Comparison of ENCODE assay signal across 8 cellular contexts in genomic region chr18:61581578-61582204, GRCh38.
DNase-seq lines count a peak whose midpoint lies in the region; ATAC-seq and TF ChIP-seq lines count a peak whose summit lies in the region.

No MANE protein-coding gene starts in this region.

- DNase-seq in DMS153 treated with DMSO at 0.1 percent for 48 hours (lab: John Stamatoyannopoulos, UW; ENCODE audit: unreplicated experiment) (peak; percentile 37), KBM-7 (peak; percentile 89), SK-N-DZ (ENCODE audit: low spot score) (peak; percentile 70), Right ventricle myocardium inferior (ENCODE audit: missing footprints) (peak; percentile 85), osteocyte (ENCODE audit: extremely low spot score, unreplicated experiment) (peak; percentile 93), tibial artery (peak; percentile 65 to 86)
- peak; percentile 62 for DNase-seq in activated naive CD4-positive, alpha-beta T cell treated with anti-CD3 and anti-CD28 coated beads, Interleukin-2, amount 50 U/mL, for 16 hours

- intact Hi-C loops in Right ventricle myocardium inferior (cut with DNase I) (loop anchor here (2.0 to 10.0 kb wide), 4 partner anchors 25 to 313 kb away; no protein-coding TSS in a partner anchor), tibial artery (cut with DNase I; ENCODE audit: low total_unique reads) (loop anchor here (10.0 kb wide), 1 partner anchor 313 kb away; the partner anchor contains the start of gene RNF152)

- peak overlapping the region; percentile 45 to 52 for H3K4me3 ChIP-seq in tibial artery

- peak overlapping the region; percentile 62 for H3K27ac Mint-ChIP-seq in osteocyte (ENCODE audit: unreplicated experiment)

- no peaks in the 10 kb centered on the region for H3K9me3 ChIP-seq in tibial artery

- in situ Hi-C loops in KBM-7 (cut with MboI; ENCODE audit: low pct_unique_long_range_greater_than_20kb, low sequenced_read_pairs) = no loop called here

- H3K27ac ChIP-seq in tibial artery = peak overlapping the region; percentile 56 to 60

- H3K4me1 ChIP-seq in tibial artery = peaks cover 0 to 38% (median 10%) of the 10 kb centered on the region in 4 donors

- no peaks in the 10 kb centered on the region for H3K9me3 Mint-ChIP-seq in osteocyte (ENCODE audit: unreplicated experiment)

- H3K36me3 Mint-ChIP-seq in osteocyte (ENCODE audit: unreplicated experiment) = no peaks in the 10 kb centered on the region

- peak; percentile 97 for ATAC-seq in GM21529 (IDR thresholded peaks at IDR 0.05; ENCODE audit: unreplicated experiment)
- ATAC-seq in Right ventricle myocardium inferior = peak; percentile 86

- no peaks in the 10 kb centered on the region for H3K27me3 Mint-ChIP-seq in osteocyte (ENCODE audit: unreplicated experiment)

- peak; percentile 99 for TF ChIP-seq CTCF in osteocyte (IDR thresholded peaks at IDR 0.05)
- TF ChIP-seq CTCF in tibial artery (IDR thresholded peaks at IDR 0.05) = peak; percentile 96 to 99

- H3K4me1 Mint-ChIP-seq in osteocyte (ENCODE audit: unreplicated experiment) = peaks cover 19% of the 10 kb centered on the region

- no peaks in the 10 kb centered on the region for H3K27me3 ChIP-seq in tibial artery

- H3K36me3 ChIP-seq in tibial artery = no peaks in the 10 kb centered on the region

- peak overlapping the region; percentile 74 for H3K4me3 Mint-ChIP-seq in osteocyte (ENCODE audit: unreplicated experiment)

Comparison
In these comparisons a context has a peak if more than half of its experiments do, and no peak if none do; other contexts are left out.
1. Peak in every context shown above with its lines: DNase-seq, ATAC-seq, H3K4me3 ChIP-seq and H3K27ac ChIP-seq.
2. DNase-seq: peak in every context shown above with its lines; median percentile 93 in osteocyte; 89 in KBM-7; 85 in Right ventricle myocardium inferior; 76 in tibial artery; 70 in SK-N-DZ; 62 in activated naive CD4-positive, alpha-beta T cell treated with anti-CD3 and anti-CD28 coated beads, Interleukin-2, amount 50 U/mL, for 16 hours; 37 in DMS153 treated with DMSO at 0.1 percent for 48 hours.